In the genomic region with DNA sequence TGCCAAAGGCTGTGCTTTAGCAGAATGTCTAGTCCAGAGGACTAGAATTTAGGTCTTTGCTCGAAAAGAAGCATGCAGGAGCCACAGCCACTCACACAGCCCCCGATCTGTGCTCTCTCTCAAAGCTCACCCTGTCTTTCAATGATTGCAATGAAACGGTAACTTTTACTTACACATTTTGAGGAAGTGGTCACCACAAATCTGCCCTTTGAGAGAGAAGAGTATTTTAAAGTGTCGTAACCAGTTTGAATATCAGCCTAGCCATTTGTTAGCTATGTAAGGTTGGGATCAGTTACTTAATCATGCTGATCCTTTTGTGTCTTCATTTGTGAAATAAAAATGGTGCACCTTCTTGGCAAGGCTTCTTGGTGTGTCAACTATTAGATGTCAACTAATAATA, we compare ENCODE assay signal across 19 cellular contexts.
A peak's percentile ranks its signal among the peaks of the same experiment; 100 is the strongest.
DNase-seq lines count a peak whose midpoint lies in the region; ATAC-seq and TF ChIP-seq lines count a peak whose summit lies in the region.
"Had no signal": no experiment of that assay in that cellular context is flagged by ENCODE, and none has a peak within 500 bp of the region (broad histone marks: within the 10 kb centered on the region; RNA-seq: fewer than 3 reads in every experiment).

No MANE protein-coding gene starts in this region.

- H3K27ac Mint-ChIP-seq in T-helper 17 cell = no peak overlapping the region
- H3K27ac Mint-ChIP-seq: activated naive CD4-positive, alpha-beta T cell treated with anti-CD3 and anti-CD28 coated beads, Interleukin-2, amount 10 ng/mL, durations not matched to agents 7 days and 5 days had no signal

- no peak for TF ChIP-seq CTCF in lower lobe of right lung (IDR thresholded peaks at IDR 0.05)

- no peaks in the 10 kb centered on the region for H3K4me1 Mint-ChIP-seq in T-helper 17 cell
- H3K4me1 Mint-ChIP-seq: activated naive CD4-positive, alpha-beta T cell treated with anti-CD3 and anti-CD28 coated beads, Interleukin-2, amount 10 ng/mL, durations not matched to agents 7 days and 5 days had no signal

- no peaks in the 10 kb centered on the region for H3K36me3 Mint-ChIP-seq in T-helper 17 cell (ENCODE audit: low read depth)
- H3K36me3 Mint-ChIP-seq: activated naive CD4-positive, alpha-beta T cell treated with anti-CD3 and anti-CD28 coated beads, Interleukin-2, amount 10 ng/mL, durations not matched to agents 7 days and 5 days had no signal

- DNase-seq in MV-4-11 (lab: John Stamatoyannopoulos, UW) = peak; percentile 97
- peak; percentile 10 for DNase-seq in iris pigment epithelial cell (ENCODE audit: low read depth)
- no peak for DNase-seq in lower lobe of right lung
- no peak for DNase-seq in T-helper 17 cell
- DNase-seq in SK-N-DZ (ENCODE audit: low spot score) = no peak
- DNase-seq: activated CD8-positive, alpha-beta memory T cell treated with anti-CD3 and anti-CD28 coated beads, Interleukin-2, amount 50 U/mL, for 48 hours; activated naive CD4-positive, alpha-beta T cell treated with anti-CD3 and anti-CD28 coated beads, Interleukin-2, amount 10 ng/mL, durations not matched to agents 7 days and 5 days; BE2C; body of pancreas; dorsolateral prefrontal cortex; islet precursor cell; mesendoderm; NCI-H2171 treated with DMSO at 0.1 percent for 48 hours; NCI-H774 had no signal

- no peaks in the 10 kb centered on the region for H3K27me3 Mint-ChIP-seq in T-helper 17 cell
- H3K27me3 Mint-ChIP-seq: activated naive CD4-positive, alpha-beta T cell treated with anti-CD3 and anti-CD28 coated beads, Interleukin-2, amount 10 ng/mL, durations not matched to agents 7 days and 5 days had no signal

- no peak overlapping the region for H3K27ac ChIP-seq in lower lobe of right lung
- H3K27ac ChIP-seq: body of pancreas, esophagus muscularis mucosa, suprapubic skin had no signal

- H3K27me3 ChIP-seq in lower lobe of right lung (ENCODE audit: low read depth) = no peaks in the 10 kb centered on the region
- H3K27me3 ChIP-seq: BE2C, body of pancreas, esophagus muscularis mucosa, suprapubic skin had no signal

- H3K4me3 ChIP-seq in lower lobe of right lung = no peak overlapping the region
- H3K4me3 ChIP-seq: body of pancreas, dorsolateral prefrontal cortex, esophagus muscularis mucosa, suprapubic skin had no signal

- intact Hi-C loops in lower lobe of right lung (cut with DNase I) = no loop called here

- no peak overlapping the region for H3K4me3 Mint-ChIP-seq in T-helper 17 cell
- H3K4me3 Mint-ChIP-seq: activated naive CD4-positive, alpha-beta T cell treated with anti-CD3 and anti-CD28 coated beads, Interleukin-2, amount 10 ng/mL, durations not matched to agents 7 days and 5 days had no signal

- H3K4me1 ChIP-seq in lower lobe of right lung = no peaks in the 10 kb centered on the region
- H3K4me1 ChIP-seq: BE2C, body of pancreas had no signal

- H3K36me3 ChIP-seq in lower lobe of right lung = no peaks in the 10 kb centered on the region
- H3K36me3 ChIP-seq: BE2C, esophagus muscularis mucosa, suprapubic skin had no signal

- ATAC-seq in GM18519 (IDR thresholded peaks at IDR 0.05; ENCODE audit: low FRiP score, unreplicated experiment) (peak; percentile 51), HG03139 (IDR thresholded peaks at IDR 0.05; ENCODE audit: unreplicated experiment) (peak; percentile 64), lower lobe of right lung (no peak), T-helper 17 cell (no peak), HG03108 (IDR thresholded peaks at IDR 0.05; ENCODE audit: unreplicated experiment) (no peak)
- ATAC-seq: body of pancreas had no signal

- H3K9me3 ChIP-seq in lower lobe of right lung (no peaks in the 10 kb centered on the region), T-helper 17 cell (ENCODE audit: control insufficient read depth, low read length, poor library complexity, severe bottlenecking) (no peaks in the 10 kb centered on the region)
- H3K9me3 ChIP-seq: BE2C, body of pancreas, esophagus muscularis mucosa, suprapubic skin had no signal

Comparison
In these comparisons a context has a peak if more than half of its experiments do, and no peak if none do; other contexts are left out.
1. ATAC-seq: peak in GM18519 (single experiment) and HG03139 (single experiment); none in lower lobe of right lung (0 of 2), T-helper 17 cell (single experiment) and HG03108 (single experiment).
2. DNase-seq: peak in MV-4-11 (single experiment) and iris pigment epithelial cell (single experiment); none in lower lobe of right lung (single experiment), T-helper 17 cell (0 of 3) and SK-N-DZ (single experiment).